10 cellular contexts compared by ENCODE assay signal in genomic region chr11:118398797-118399564, GRCh38. TPM values are rescaled to one million over a fixed set of nuclear protein-coding genes. Genes with fewer than 3 reads are reported as not detected.
DNase-seq lines count a peak whose midpoint lies in the region; TF ChIP-seq lines count a peak whose summit lies in the region.
"Had no signal": no experiment of that assay in that cellular context is flagged by ENCODE, and none has a peak within 500 bp of the region (broad histone marks: within the 10 kb centered on the region; RNA-seq: fewer than 3 reads in every experiment).

No MANE protein-coding gene starts in this region.

- H2AFZ ChIP-seq in GM23248 = no peak overlapping the region

- TF ChIP-seq CTCF in choroid plexus epithelial cell (conservative IDR thresholded peaks at IDR 0.05; ENCODE audit: low read depth, low read length) = no peak

- no peaks in the 10 kb centered on the region for H4K20me1 ChIP-seq in GM23248 (ENCODE audit: insufficient read depth)

- H3K36me3 ChIP-seq in GM23248 (ENCODE audit: low read depth) = peaks cover 29% of the 10 kb centered on the region; the same call in 1 of the 2 replicates

- H3K27ac ChIP-seq in GM23248 = peak overlapping the region; percentile 11; the same call in 1 of the 2 replicates

- H3K4me2 ChIP-seq in GM23248 (ENCODE audit: unreplicated experiment) = no peak overlapping the region

- H3K4me3 ChIP-seq in GM23248 = no peak overlapping the region
- H3K4me3 ChIP-seq in choroid plexus epithelial cell (ENCODE audit: low read depth, low read length) = no peak overlapping the region

- peaks cover 25% of the 10 kb centered on the region for H3K79me2 ChIP-seq in GM23248 (ENCODE audit: insufficient read depth)

- 51 to 59% methylated on average over 3 of the region's 3 CpGs for WGBS in GM23248 (ENCODE audit: low coverage in 1 of 2, low lambda C conversion rate in 2 of 2, missing lambda C conversion rate in 2 of 2), 2 experiments

- peaks cover 15% of the 10 kb centered on the region for H3K4me1 ChIP-seq in GM23248 (ENCODE audit: insufficient read depth)

- H3F3A ChIP-seq in GM23248 (ENCODE audit: insufficient read depth) = peaks cover 46% of the 10 kb centered on the region

- H3K9me3 ChIP-seq in GM23248 (ENCODE audit: low read depth) = no peaks in the 10 kb centered on the region

- peak; percentile 24 for DNase-seq in GM23248
- DNase-seq in T-helper 2 cell = peak in 3 of 5 experiments; percentile 58 to 94 (median 68)
- peak; percentile 44 for DNase-seq in choroid plexus epithelial cell (ENCODE audit: low read depth)
- DNase-seq in stimulated activated CD4-positive, alpha-beta T cell treated with anti-CD3 and anti-CD28 coated beads, Interleukin-4, amount 100 ng/mL, for 4 hours = peak; percentile 10 to 54
- DNase-seq in D341Med (ENCODE audit: low spot score) = no peak
- no peak for DNase-seq in retina
- no peak for DNase-seq in SKM-1 treated with dmso at 0.1 percent for 144 hours (lab: John Stamatoyannopoulos, UW; ENCODE audit: unreplicated experiment)
- DNase-seq in NCI-H748 (lab: John Stamatoyannopoulos, UW; ENCODE audit: unreplicated experiment) = no peak

- in situ Hi-C loops in GM23248 (cut with MboI) = no loop called here

- no peak overlapping the region; the same call in 1 of the 2 replicates for H3K9ac ChIP-seq in GM23248

- H3K9me2 ChIP-seq in GM23248 (ENCODE audit: insufficient read depth) = no peaks in the 10 kb centered on the region

- H3K27me3 ChIP-seq in GM23248 (replicated peaks; ENCODE audit: insufficient read depth) = no peaks in the 10 kb centered on the region

RNA-seq across cellular contexts. Expression of gene ATP5MG, which starts 2.4 kb away (rescaled TPM):
- total RNA-seq in GM23248 (2014; rRNA removed; shearing (Covaris generic)) = 32.3 and 79.4 TPM in 2 replicates
- polyA plus RNA-seq in GM23248 (2016; fragmentation: Nextera tagmentation; extraction: Ambion mirVana) = 414 and 426 TPM in 2 replicates

RNA-seq across cellular contexts. Expression of gene KMT2A, which starts 37.3 kb away (rescaled TPM):
- total RNA-seq in GM23248 (2014; rRNA removed; shearing (Covaris generic)) = 19.1 TPM in 2 replicates
- 7.6 and 8.1 TPM in 2 replicates for polyA plus RNA-seq in GM23248 (2016; fragmentation: Nextera tagmentation; extraction: Ambion mirVana)

RNA-seq across cellular contexts. Expression of gene UBE4A, which starts 39.6 kb away (rescaled TPM):
- total RNA-seq in GM23248 (2014; rRNA removed; shearing (Covaris generic)) = 48.2 and 50.6 TPM in 2 replicates
- polyA plus RNA-seq in GM23248 (2016; fragmentation: Nextera tagmentation; extraction: Ambion mirVana) = 25.1 and 25.4 TPM in 2 replicates

RNA-seq across cellular contexts. Expression of gene CD3G, which starts 54.8 kb away (rescaled TPM):
- not detected in 2 replicates for total RNA-seq in GM23248 (2014; rRNA removed; shearing (Covaris generic))
- not detected in 2 replicates for polyA plus RNA-seq in GM23248 (2016; fragmentation: Nextera tagmentation; extraction: Ambion mirVana)
- total RNA-seq: glomerular endothelial cell, RPMI7951 had no signal

RNA-seq across cellular contexts. Expression of gene CD3D, which starts 56.5 kb away (rescaled TPM):
- total RNA-seq in GM23248 (2014; rRNA removed; shearing (Covaris generic)) = not detected in 2 replicates
- not detected in 2 replicates for polyA plus RNA-seq in GM23248 (2016; fragmentation: Nextera tagmentation; extraction: Ambion mirVana)
- total RNA-seq: glomerular endothelial cell, RPMI7951 had no signal

Comparison
In these comparisons a context has a peak if more than half of its experiments do, and no peak if none do; other contexts are left out.
1. DNase-seq: peak in GM23248 (single experiment), T-helper 2 cell (3 of 5), choroid plexus epithelial cell (single experiment) and stimulated activated CD4-positive, alpha-beta T cell treated with anti-CD3 and anti-CD28 coated beads, Interleukin-4, amount 100 ng/mL, for 4 hours (2 of 2); none in D341Med (single experiment), retina (single experiment), SKM-1 treated with dmso at 0.1 percent for 144 hours (single experiment) and NCI-H748 (single experiment).